Comparison of ENCODE assay signal across 8 cellular contexts in genomic region chr1:121511455-121511854, GRCh38.
DNase-seq lines count a peak whose midpoint lies in the region; ATAC-seq and TF ChIP-seq lines count a peak whose summit lies in the region.
"Not testable (repeated sequence)": the region's sequence is repeated elsewhere in the genome, so short reads cannot be mapped to it uniquely, and the experiment has no call there.

No MANE protein-coding gene starts in this region.

- CTCF ChIA-PET in PC-9 (lab: Charles Lee); activated B cell treated with CpG ODN at 0.5 μM for 24 hours (lab: Charles Lee): not testable (repeated sequence)

- H3K9me2 ChIP-seq in PC-9 (ENCODE audit: insufficient read depth), result not testable (repeated sequence)

- H3K27me3 Mint-ChIP-seq in activated B cell treated with CpG ODN at 0.5 μM for 24 hours; stimulated activated naive B cell treated with anti-CD40 and anti-IgM and Interleukin-4, amounts not matched to agents 10 μg/mL and 1 μg/mL and 100 μg/mL, for 72 hours: not testable (repeated sequence)

- H3K4me2 ChIP-seq in BLaER1 treated with 17β-estradiol and CSF1 and Interleukin-3, amounts not matched to agents 10 nM and 100 nM, result peak overlapping the region in 8 of 11 experiments; percentile 17 to 83 (median 58); a peak in 14 of 22 replicates
- H3K4me2 ChIP-seq in PC-9, result peak overlapping the region; percentile 10; the same call in 1 of the 2 replicates

- H3K36me3 ChIP-seq in BLaER1 treated with 17β-estradiol and CSF1 and Interleukin-3, amounts not matched to agents 10 nM and 100 nM, result peaks cover 0 to 22% (median 4%) of the 10 kb centered on the region in 11 experiments; a peak in 6 of 22 replicates
- H3K36me3 ChIP-seq in PC-9 (ENCODE audit: low read depth), result not testable (repeated sequence)

- intact Hi-C loops in PC-9 (cut with micrococcal nuclease; ENCODE audit: unreplicated experiment) (loop anchor here (10.0 kb wide), 1 partner anchor 97 kb away; no protein-coding TSS in a partner anchor), activated B cell treated with CpG ODN at 0.5 μM for 24 hours (cut with micrococcal nuclease) (loop anchor here (1.0 kb wide), 1 partner anchor 8 kb away; no protein-coding TSS in a partner anchor)

- BruUV-seq in PC-9 (replicated peaks; lab: Mats Ljungman, UMichigan), result not testable (repeated sequence)

- H3K4me3 Mint-ChIP-seq in activated B cell treated with CpG ODN at 0.5 μM for 24 hours; stimulated activated naive B cell treated with anti-CD40 and anti-IgM and Interleukin-4, amounts not matched to agents 10 μg/mL and 1 μg/mL and 100 μg/mL, for 72 hours: not testable (repeated sequence)

- H3K9ac ChIP-seq in BLaER1 treated with 17β-estradiol and CSF1 and Interleukin-3, amounts not matched to agents 10 nM and 100 nM, result peak overlapping the region in 6 of 11 experiments; percentile 16 to 76 (median 42); a peak in 9 of 22 replicates

- H3K9me3 Mint-ChIP-seq in activated B cell treated with CpG ODN at 0.5 μM for 24 hours, result peaks cover 17% of the 10 kb centered on the region
- peaks cover 9 to 13% of the 10 kb centered on the region in 2 donors for H3K9me3 Mint-ChIP-seq in stimulated activated naive B cell treated with anti-CD40 and anti-IgM and Interleukin-4, amounts not matched to agents 10 μg/mL and 1 μg/mL and 100 μg/mL, for 72 hours

- H3F3A ChIP-seq in PC-9 (ENCODE audit: insufficient read depth, low read depth), result not testable (repeated sequence)

- peak; percentile 61 for DNase-seq in M059J (ENCODE audit: low read depth)
- DNase-seq in PC-9, activated B cell treated with CpG ODN at 0.5 μM for 24 hours: not testable (repeated sequence)
- DNase-seq in astrocyte of the hippocampus (ENCODE audit: low read depth, low spot score), result peak; percentile 5
- peak; percentile 77 for DNase-seq in foreskin melanocyte
- peak; percentile 6 for DNase-seq in medulla oblongata (ENCODE audit: extremely low spot score)
- DNase-seq in stimulated activated naive B cell treated with anti-CD40 and anti-IgM and Interleukin-4, amounts not matched to agents 10 μg/mL and 1 μg/mL and 100 μg/mL, for 72 hours, result peak; percentile 4

- not testable (repeated sequence) for H4K20me1 ChIP-seq in BLaER1 treated with 17β-estradiol and CSF1 and Interleukin-3, amounts not matched to agents 10 nM and 100 nM; PC-9 (ENCODE audit: insufficient read depth)

- not testable (repeated sequence) for H3K27me3 ChIP-seq in BLaER1 treated with 17β-estradiol and CSF1 and Interleukin-3, amounts not matched to agents 10 nM and 100 nM; PC-9 (ENCODE audit: insufficient read depth, low read depth)

- peaks cover 9 to 61% (median 28%) of the 10 kb centered on the region in 10 experiments for H3K4me1 ChIP-seq in BLaER1 treated with 17β-estradiol and CSF1 and Interleukin-3, amounts not matched to agents 10 nM and 100 nM
- not testable (repeated sequence) for H3K4me1 ChIP-seq in PC-9 (replicated peaks; ENCODE audit: insufficient read depth)

- 0 out of 20 replicates have a peak overlapping the region, but pooled peaks of 1 of the 10 experiments have one; percentile 4 for H3K4me3 ChIP-seq in BLaER1 treated with 17β-estradiol and CSF1 and Interleukin-3, amounts not matched to agents 10 nM and 100 nM
- not testable (repeated sequence) for H3K4me3 ChIP-seq in PC-9

- POLR2A ChIA-PET in PC-9 (lab: Charles Lee; ENCODE audit: unreplicated experiment); activated B cell treated with CpG ODN at 0.5 μM for 24 hours (lab: Charles Lee): not testable (repeated sequence)

- H3K4me1 Mint-ChIP-seq in activated B cell treated with CpG ODN at 0.5 μM for 24 hours, result peaks cover 26% of the 10 kb centered on the region
- peaks cover 12 to 16% of the 10 kb centered on the region in 2 donors for H3K4me1 Mint-ChIP-seq in stimulated activated naive B cell treated with anti-CD40 and anti-IgM and Interleukin-4, amounts not matched to agents 10 μg/mL and 1 μg/mL and 100 μg/mL, for 72 hours

- H2AFZ ChIP-seq in PC-9, result not testable (repeated sequence)

- peak overlapping the region; percentile 32 to 87 (median 67); a peak in 20 of 22 replicates for H3K27ac ChIP-seq in BLaER1 treated with 17β-estradiol and CSF1 and Interleukin-3, amounts not matched to agents 10 nM and 100 nM
- not testable (repeated sequence) for H3K27ac ChIP-seq in PC-9

- peaks cover 36 to 64% (median 45%) of the 10 kb centered on the region in 11 experiments for H3K9me3 ChIP-seq in BLaER1 treated with 17β-estradiol and CSF1 and Interleukin-3, amounts not matched to agents 10 nM and 100 nM (replicated peaks in 1 of 11)
- not testable (repeated sequence) for H3K9me3 ChIP-seq in PC-9 (ENCODE audit: insufficient read depth, low read depth)

- not testable (repeated sequence) for TF ChIP-seq CTCF in PC-9 (conservative IDR thresholded peaks at IDR 0.05); activated B cell treated with CpG ODN at 0.5 μM for 24 hours (IDR thresholded peaks at IDR 0.05)

- ATAC-seq in activated B cell treated with CpG ODN at 0.5 μM for 24 hours (ENCODE audit: low read depth), result peak; percentile 31
- ATAC-seq in stimulated activated naive B cell treated with anti-CD40 and anti-IgM and Interleukin-4, amounts not matched to agents 10 μg/mL and 1 μg/mL and 100 μg/mL, for 72 hours (replicated peaks), result peak in 1 of 2 donors; percentile 48

- H3K79me2 ChIP-seq in PC-9 (ENCODE audit: low read depth), result not testable (repeated sequence)

- peaks cover 16% of the 10 kb centered on the region for H3K36me3 Mint-ChIP-seq in activated B cell treated with CpG ODN at 0.5 μM for 24 hours (ENCODE audit: low read depth)
- H3K36me3 Mint-ChIP-seq in stimulated activated naive B cell treated with anti-CD40 and anti-IgM and Interleukin-4, amounts not matched to agents 10 μg/mL and 1 μg/mL and 100 μg/mL, for 72 hours, result peaks cover 7 to 22% of the 10 kb centered on the region in 2 donors

- H3K27ac Mint-ChIP-seq in activated B cell treated with CpG ODN at 0.5 μM for 24 hours, result peak overlapping the region; percentile 47
- not testable (repeated sequence) for H3K27ac Mint-ChIP-seq in stimulated activated naive B cell treated with anti-CD40 and anti-IgM and Interleukin-4, amounts not matched to agents 10 μg/mL and 1 μg/mL and 100 μg/mL, for 72 hours
